ENCODE assay signal across 23 cellular contexts in genomic region chr1:111793896-111794295, GRCh38. TPM values are rescaled to one million over a fixed set of nuclear protein-coding genes. Genes with fewer than 3 reads are reported as not detected.
"Had no signal": no experiment of that assay in that cellular context is flagged by ENCODE, and none has a peak within 500 bp of the region (broad histone marks: within the 10 kb centered on the region; RNA-seq: fewer than 3 reads in every experiment).

No MANE protein-coding gene starts in this region.

- H3K9me3 Mint-ChIP-seq: natural killer cell treated with Interleukin-12 subunit alpha and Interleukin-12 subunit beta and Interleukin-15 and Interleukin-18, amount 100 ng/mL, for 72 hours; stimulated activated memory B cell treated with anti-CD40 and anti-IgM and Interleukin-4, amounts not matched to agents 10 μg/mL and 1 μg/mL and 100 μg/mL, for 72 hours; stimulated activated naive CD8-positive, alpha-beta T cell treated with anti-CD3 and anti-CD28 coated beads, Interleukin-15, amount 100 ng/mL, for 72 hours; type B pancreatic cell had no signal

- H3K4me1 Mint-ChIP-seq: stimulated activated naive CD8-positive, alpha-beta T cell treated with anti-CD3 and anti-CD28 coated beads, Interleukin-15, amount 100 ng/mL, for 72 hours had no signal

- H3K4me2 ChIP-seq: smooth muscle cell had no signal

- DNase-seq: islet precursor cell; left ventricle myocardium inferior; midbrain; mucosa of descending colon; naive thymus-derived CD4-positive, alpha-beta T cell; ovary; right lobe of liver; stimulated activated CD4-positive, alpha-beta T cell treated with anti-CD3 and anti-CD28 coated beads, Interleukin-1b, Interleukin-23, amount 100 ng/mL, for 48 hours; stimulated activated CD4-positive, alpha-beta T cell treated with anti-CD3 and anti-CD28 coated beads, Interleukin-2, amount 100 ng/mL, for 48 hours; stimulated activated CD4-positive, alpha-beta T cell treated with anti-CD3 and anti-CD28 coated beads, Interleukin-4, amount 100 ng/mL, for 4 hours; stimulated activated CD8-positive, alpha-beta memory T cell treated with anti-CD3 and anti-CD28 coated beads, Interleukin-4, amount 100 ng/mL, for 48 hours; stimulated activated naive CD4-positive, alpha-beta T cell treated with Interleukin-2 at 50 U/mL for 16 hours; stimulated activated naive CD8-positive, alpha-beta T cell treated with anti-CD3 and anti-CD28 coated beads, Interleukin-15, amount 100 ng/mL, for 72 hours; substantia nigra; uterus had no signal

- H3K4me3 Mint-ChIP-seq: naive thymus-derived CD4-positive, alpha-beta T cell; natural killer cell treated with Interleukin-12 subunit alpha and Interleukin-12 subunit beta and Interleukin-15 and Interleukin-18, amount 100 ng/mL, for 72 hours; stimulated activated memory B cell treated with anti-CD40 and anti-IgM and Interleukin-4, amounts not matched to agents 10 μg/mL and 1 μg/mL and 100 μg/mL, for 72 hours; stimulated activated naive CD8-positive, alpha-beta T cell treated with anti-CD3 and anti-CD28 coated beads, Interleukin-15, amount 100 ng/mL, for 72 hours; type B pancreatic cell had no signal

- H3K27me3 ChIP-seq: ovary, right atrium auricular region, right lobe of liver, tibial nerve, uterus had no signal

- H3K4me3 ChIP-seq: left ventricle myocardium inferior, lung, mucosa of descending colon, ovary, right atrium auricular region, right lobe of liver, smooth muscle cell, tibial nerve, uterus had no signal

- H3K27ac Mint-ChIP-seq: naive thymus-derived CD4-positive, alpha-beta T cell; natural killer cell treated with Interleukin-12 subunit alpha and Interleukin-12 subunit beta and Interleukin-15 and Interleukin-18, amount 100 ng/mL, for 72 hours; progenitor cell of endocrine pancreas; stimulated activated memory B cell treated with anti-CD40 and anti-IgM and Interleukin-4, amounts not matched to agents 10 μg/mL and 1 μg/mL and 100 μg/mL, for 72 hours; type B pancreatic cell had no signal

- H3K36me3 Mint-ChIP-seq: naive thymus-derived CD4-positive, alpha-beta T cell; natural killer cell treated with Interleukin-12 subunit alpha and Interleukin-12 subunit beta and Interleukin-15 and Interleukin-18, amount 100 ng/mL, for 72 hours; stimulated activated memory B cell treated with anti-CD40 and anti-IgM and Interleukin-4, amounts not matched to agents 10 μg/mL and 1 μg/mL and 100 μg/mL, for 72 hours; type B pancreatic cell had no signal

- ATAC-seq: mucosa of descending colon; naive thymus-derived CD4-positive, alpha-beta T cell; natural killer cell treated with Interleukin-12 subunit alpha and Interleukin-12 subunit beta and Interleukin-15 and Interleukin-18, amount 100 ng/mL, for 72 hours; right lobe of liver; stimulated activated memory B cell treated with anti-CD40 and anti-IgM and Interleukin-4, amounts not matched to agents 10 μg/mL and 1 μg/mL and 100 μg/mL, for 72 hours; stimulated activated naive CD8-positive, alpha-beta T cell treated with anti-CD3 and anti-CD28 coated beads, Interleukin-15, amount 100 ng/mL, for 72 hours had no signal

- H3K27ac ChIP-seq: left ventricle myocardium inferior, ovary, right atrium auricular region, right lobe of liver, tibial nerve, uterus had no signal

- H3K4me1 ChIP-seq: right lobe of liver, uterus had no signal

RNA-seq across cellular contexts. Expression of gene INKA2, which starts 54.7 kb away (rescaled TPM):
- total RNA-seq: smooth muscle cell had no signal
- polyA plus RNA-seq: naive thymus-derived CD4-positive, alpha-beta T cell had no signal
